In genomic region chr4:47750771-47751170, GRCh38 we compare ENCODE assay signal across 16 cellular contexts.
DNase-seq lines count a peak whose midpoint lies in the region; ATAC-seq, FAIRE-seq and TF ChIP-seq lines count a peak whose summit lies in the region.
"Had no signal": no experiment of that assay in that cellular context is flagged by ENCODE, and none has a peak within 500 bp of the region (broad histone marks: within the 10 kb centered on the region; RNA-seq: fewer than 3 reads in every experiment).

No MANE protein-coding gene starts in this region.

- no peak overlapping the region for H3K23ac ChIP-seq in H1 (ENCODE audit: insufficient read length)

- no peaks in the 10 kb centered on the region for H3K4me1 ChIP-seq in right cardiac atrium (ENCODE audit: control insufficient read depth, insufficient read depth, low read length)
- H3K4me1 ChIP-seq in GM23338 (ENCODE audit: insufficient read depth), result peaks cover 17% of the 10 kb centered on the region
- H3K4me1 ChIP-seq in H1 (replicated peaks in 1 of 4; ENCODE audit: control insufficient read depth in 3 of 4, insufficient read depth in 4 of 4, low read length in 3 of 4), result peaks cover 0 to 3% (median 0%) of the 10 kb centered on the region in 4 experiments; a peak in 1 of 7 replicates
- H3K4me1 ChIP-seq: BE2C had no signal

- H3K27ac Mint-ChIP-seq in GM23338, result no peak overlapping the region
- H3K27ac Mint-ChIP-seq: CD14-positive monocyte; CD4-positive, alpha-beta memory T cell had no signal

- H2AK5ac ChIP-seq in H1 (ENCODE audit: low read depth, low read length), result no peak overlapping the region

- H4K20me1 ChIP-seq in GM23338 (replicated peaks; ENCODE audit: insufficient read depth) (no peaks in the 10 kb centered on the region), H1 (replicated peaks in 1 of 2; ENCODE audit: control insufficient read depth in 1 of 2, insufficient read depth in 2 of 2, low read length in 2 of 2) (no peaks in the 10 kb centered on the region)

- H3K79me1 ChIP-seq in H1 (ENCODE audit: low read depth, low read length), result no peaks in the 10 kb centered on the region

- H3K4me2 ChIP-seq in GM23338, result no peak overlapping the region
- no peak overlapping the region for H3K4me2 ChIP-seq in H1 (ENCODE audit: insufficient read depth in 1 of 2, low read depth in 2 of 2, low read length in 2 of 2)

- H2BK5ac ChIP-seq in H1 (ENCODE audit: low read depth, low read length), result no peak overlapping the region

- H3K9me3 ChIP-seq in right cardiac atrium (ENCODE audit: control insufficient read depth, low read length), result no peaks in the 10 kb centered on the region
- peaks cover 8 to 12% of the 10 kb centered on the region in 2 experiments; a peak in 2 of 4 replicates for H3K9me3 ChIP-seq in H1 (ENCODE audit: insufficient read depth in 2 of 2, low read depth in 1 of 2, low read length in 1 of 2)
- H3K9me3 ChIP-seq: BE2C had no signal

- DNase-seq in right cardiac atrium (no peak), left ventricle myocardium superior (no peak), GM23338 (ENCODE audit: low spot score) (no peak), H1 (ENCODE audit: low read depth in 1 of 2, low spot score in 2 of 2) (no peak), urothelium cell line (ENCODE audit: low spot score) (no peak), HuH-7.5 (ENCODE audit: low spot score) (no peak), pons (ENCODE audit: low spot score) (no peak)
- DNase-seq: ACHN; BE2C; Calu3; CD4-positive, alpha-beta memory T cell; DMS79 treated with DMSO at 0.1 percent for 48 hours; GF-D8 had no signal

- FAIRE-seq in H1 (lab: Jason Lieb, UNC) (no peak), urothelium cell line (lab: Jason Lieb, UNC) (peak; percentile 20)
- FAIRE-seq: A204.1 had no signal

- CTCF ChIA-PET in H1 (lab: Charles Lee; ENCODE audit: partially characterized antibody), result interaction anchor here (1.8 to 2.2 kb wide), 2 partner anchors 10 to 22 kb away, joined by 5 to 8 read pairs; no protein-coding TSS in a partner anchor

- no peak overlapping the region for H3K4me3 ChIP-seq in right cardiac atrium (ENCODE audit: low read length)
- H3K4me3 ChIP-seq in GM23338, result no peak overlapping the region
- no peak overlapping the region for H3K4me3 ChIP-seq in H1 (ENCODE audit: extremely low read depth in 1 of 4, insufficient read depth in 2 of 4, low read depth in 3 of 4, low read length in 4 of 4)
- H3K4me3 ChIP-seq: HAP-1 had no signal

- no peak overlapping the region for H3K4ac ChIP-seq in H1 (replicated peaks; ENCODE audit: insufficient read length, low read depth, low read length)

- H2BK12ac ChIP-seq in H1 (ENCODE audit: low read depth, low read length), result no peak overlapping the region

- intact Hi-C loops in right cardiac atrium (cut with DNase I) (loop anchor here in 3 of 4 donors (10.0 kb wide), 2 partner anchors 46 to 84 kb away; partner anchors contain the start of gene CORIN (in 1 of the 3)), left ventricle myocardium superior (cut with micrococcal nuclease) (no loop called here)

- 57% methylated on average over 2 of the region's 2 CpGs for WGBS in right cardiac atrium
- WGBS in H1 (ENCODE audit: extremely low coverage in 1 of 2, insufficient coverage in 1 of 2, insufficient read length in 1 of 2, insufficient replicate concordance in 2 of 2, low coverage in 1 of 2, low lambda C conversion rate in 2 of 2, missing lambda C conversion rate in 1 of 2), 2 experiments, result 92% methylated on average over 2 of the region's 2 CpGs; no CpG with 5 or more reads in 1 of the 2 experiments

- no peaks in the 10 kb centered on the region for H3K27me3 ChIP-seq in right cardiac atrium (ENCODE audit: control insufficient read depth, insufficient read depth)
- no peaks in the 10 kb centered on the region for H3K27me3 ChIP-seq in GM23338 (ENCODE audit: insufficient read depth)
- no peaks in the 10 kb centered on the region for H3K27me3 ChIP-seq in H1 (replicated peaks in 1 of 4; ENCODE audit: control insufficient read depth in 3 of 4, extremely low read depth in 1 of 4, insufficient read depth in 3 of 4, low read length in 3 of 4)
- H3K27me3 ChIP-seq: BE2C had no signal

- no peak overlapping the region for H2BK15ac ChIP-seq in H1 (ENCODE audit: low read length)

- peaks cover 2% of the 10 kb centered on the region for H3K27me3 Mint-ChIP-seq in GM23338 (ENCODE audit: insufficient read depth, low read depth, poor library complexity)

- H3K27ac ChIP-seq in right cardiac atrium (ENCODE audit: low read length), result peak overlapping the region; percentile 6
- H3K27ac ChIP-seq in GM23338 (ENCODE audit: low read depth), result no peak overlapping the region
- no peak overlapping the region for H3K27ac ChIP-seq in H1 (ENCODE audit: low read depth, low read length)

- H3K79me2 ChIP-seq in GM23338 (replicated peaks; ENCODE audit: insufficient read depth) (no peaks in the 10 kb centered on the region), H1 (ENCODE audit: control insufficient read depth in 1 of 2, insufficient read depth in 2 of 2, low read length in 2 of 2) (no peaks in the 10 kb centered on the region)

- H3K14ac ChIP-seq in H1 (ENCODE audit: insufficient read length), result no peak overlapping the region

- no peak for TF ChIP-seq RAD21 in H1 (IDR thresholded peaks at IDR 0.05 in 1 of 2, conservative IDR thresholded peaks at IDR 0.05 in 1 of 2; ENCODE audit: low read depth in 2 of 2, low read length in 2 of 2)

- H3K9ac ChIP-seq in H1 (replicated peaks in 1 of 4; ENCODE audit: extremely low read depth in 1 of 4, low read depth in 3 of 4, low read length in 3 of 4), result no peak overlapping the region

- no peak for TF ChIP-seq EP300 in H1 (IDR thresholded peaks at IDR 0.05; ENCODE audit: borderline replicate concordance in 1 of 2, low read depth in 2 of 2, low read length in 2 of 2)

- TF ChIP-seq CTCF in GM23338 (conservative IDR thresholded peaks at IDR 0.05; ENCODE audit: low read depth in 2 of 2) (no peak), H1 (IDR thresholded peaks at IDR 0.05; ENCODE audit: control extremely low read depth in 1 of 3, insufficient read depth in 1 of 3, low read depth in 1 of 3, low read length in 3 of 3) (no peak)

- H3K23me2 ChIP-seq in H1 (ENCODE audit: low read depth, low read length), result no peaks in the 10 kb centered on the region

- TF ChIP-seq POLR2A in H1 (IDR thresholded peaks at IDR 0.05; ENCODE audit: control extremely low read depth in 1 of 2, low read depth in 2 of 2, low read length in 2 of 2), result no peak

- no peak overlapping the region for H2BK20ac ChIP-seq in H1 (ENCODE audit: low read length)

- no peak overlapping the region for H4K91ac ChIP-seq in H1 (replicated peaks; ENCODE audit: insufficient read length, low read length)

- POLR2A ChIA-PET in H1 (lab: Charles Lee; ENCODE audit: partially characterized antibody), result no interaction called here

- no peak overlapping the region for H3K18ac ChIP-seq in H1 (ENCODE audit: extremely low read depth, low read length)

- H3K56ac ChIP-seq in H1 (replicated peaks; ENCODE audit: insufficient read length, low read depth, low read length), result no peak overlapping the region

- no peaks in the 10 kb centered on the region for H3K36me3 ChIP-seq in GM23338 (ENCODE audit: insufficient read depth)
- 0 out of 8 replicates have a peak, but pooled peaks cover 0 to 3% (median 0%) of the 10 kb centered on the region in 4 experiments for H3K36me3 ChIP-seq in H1 (ENCODE audit: control insufficient read depth in 2 of 4, insufficient read depth in 4 of 4, low read length in 3 of 4)
- H3K36me3 ChIP-seq: BE2C, HAP-1 had no signal

- peaks cover 19% of the 10 kb centered on the region for H3K9me3 Mint-ChIP-seq in GM23338

- peak in 1 of 2 donors; percentile 17 for ATAC-seq in right cardiac atrium
- no peak for ATAC-seq in left ventricle myocardium superior
- ATAC-seq in GM23338, result no peak

- peaks cover 19% of the 10 kb centered on the region for H3K4me1 Mint-ChIP-seq in GM23338
- H3K4me1 Mint-ChIP-seq: CD4-positive, alpha-beta memory T cell had no signal

- H2AFZ ChIP-seq in GM23338, result 0 out of 2 replicates have a peak overlapping the region, but pooled peaks have one; percentile 12
- H2AFZ ChIP-seq in H1 (ENCODE audit: low read length), result 0 out of 2 replicates have a peak overlapping the region, but pooled peaks have one; percentile 51

- no peak overlapping the region for H4K5ac ChIP-seq in H1 (ENCODE audit: insufficient read length, low read depth, low read length)

- no peak overlapping the region for H3K4me3 Mint-ChIP-seq in GM23338
- H3K4me3 Mint-ChIP-seq: CD14-positive monocyte; CD4-positive, alpha-beta memory T cell had no signal

- peaks cover 3% of the 10 kb centered on the region for H3K9me2 ChIP-seq in GM23338 (ENCODE audit: insufficient read depth)

- no peak overlapping the region for H2BK120ac ChIP-seq in H1 (replicated peaks; ENCODE audit: low read depth, low read length)

- peaks cover 10% of the 10 kb centered on the region for H3K36me3 Mint-ChIP-seq in GM23338 (ENCODE audit: low read depth)
- H3K36me3 Mint-ChIP-seq: CD14-positive monocyte; CD4-positive, alpha-beta memory T cell had no signal

- no peaks in the 10 kb centered on the region for H3F3A ChIP-seq in GM23338 (replicated peaks; ENCODE audit: low read depth)

- H4K8ac ChIP-seq in H1 (ENCODE audit: extremely low read depth, insufficient read depth, low read length), result no peak overlapping the region

TF ChIP-seq in GM23338, 12 proteins besides CTCF, POLR2A, EP300 and RAD21 (continues in another document):
- no peak for TF ChIP-seq STAT1 (IDR thresholded peaks at IDR 0.05; ENCODE audit: unreplicated experiment)
- TF ChIP-seq CREB1 (CRISPR knock-in tag; IDR thresholded peaks at IDR 0.05; ENCODE audit: low read depth), result no peak
- no peak for TF ChIP-seq ZNF114 (CRISPR knock-in tag; IDR thresholded peaks at IDR 0.05)
- TF ChIP-seq EZH2 (IDR thresholded peaks at IDR 0.05; ENCODE audit: low read depth, unreplicated experiment), result no peak
- no peak for TF ChIP-seq EZH2phosphoT487 (IDR thresholded peaks at IDR 0.05; ENCODE audit: unreplicated experiment)

TF ChIP-seq in H1, 55 proteins besides CTCF, POLR2A, EP300 and RAD21 (continues in another document):
- TF ChIP-seq SIRT6 (IDR thresholded peaks at IDR 0.05; ENCODE audit: low read length) (no peak), NANOG (IDR thresholded peaks at IDR 0.05; ENCODE audit: insufficient read depth, low read depth, low read length, poor library complexity, severe bottlenecking) (no peak), TAF1 (IDR thresholded peaks at IDR 0.05; ENCODE audit: low read depth, low read length) (no peak), SP1 (IDR thresholded peaks at IDR 0.05; ENCODE audit: low read depth, low read length) (no peak), TBP (IDR thresholded peaks at IDR 0.05; ENCODE audit: low read depth, low read length) (no peak), ATF2 (IDR thresholded peaks at IDR 0.05; ENCODE audit: low read length) (no peak)
